Comparison of ENCODE assay signal across 8 cellular contexts in genomic region chr10:87861566-87861952, GRCh38. TPM values are rescaled to one million over a fixed set of nuclear protein-coding genes. Genes with fewer than 3 reads are reported as not detected.
A peak's percentile ranks its signal among the peaks of the same experiment; 100 is the strongest.
DNase-seq lines count a peak whose midpoint lies in the region; ATAC-seq and TF ChIP-seq lines count a peak whose summit lies in the region.

No MANE protein-coding gene starts in this region.

- H3K36me3 Mint-ChIP-seq in MCF 10A (ENCODE audit: insufficient read depth, unreplicated experiment), result peaks cover 7% of the 10 kb centered on the region

- POLR2A ChIA-PET in MCF 10A (lab: Yijun Ruan, JAX), result interaction anchor here (0.6 to 7.8 kb wide), 50 partner anchors 10 to 1264 kb away, joined by 3 to 192 read pairs (median 5); partner anchors contain the start of genes ATAD1 and FAS

- H3K4me1 Mint-ChIP-seq in MCF 10A (ENCODE audit: insufficient read depth, unreplicated experiment), result peaks cover 16% of the 10 kb centered on the region

- H3K9me3 Mint-ChIP-seq in MCF 10A (ENCODE audit: unreplicated experiment), result no peaks in the 10 kb centered on the region

- ATAC-seq in GM21825 (IDR thresholded peaks at IDR 0.05; ENCODE audit: unreplicated experiment), result no peak

- peak overlapping the region; percentile 83 for H3K27ac Mint-ChIP-seq in MCF 10A (ENCODE audit: low read depth, unreplicated experiment)

- peak overlapping the region; percentile 100 for H3K4me2 ChIP-seq in skeletal muscle satellite cell (ENCODE audit: low read length)

- TF ChIP-seq CTCF in GM12872 (IDR thresholded peaks at IDR 0.05; ENCODE audit: insufficient read depth, low read depth, low read length), result peak; percentile 23; the same call in 1 of the 3 replicates
- TF ChIP-seq CTCF in MCF 10A (IDR thresholded peaks at IDR 0.05; ENCODE audit: unreplicated experiment), result no peak

- DNase-seq in HCEC 1CT, result peak; percentile 82
- DNase-seq in NCI-H460 (ENCODE audit: extremely low read depth, low read depth), result peak; percentile 77
- peak; percentile 91 for DNase-seq in MCF 10A (ENCODE audit: unreplicated experiment)
- DNase-seq in iPS-NIHi7 (ENCODE audit: extremely low spot score), result peak; percentile 35
- DNase-seq in NCI-H1048 (lab: John Stamatoyannopoulos, UW), result no peak

- CTCF ChIA-PET in MCF 10A (lab: Yijun Ruan, JAX), result interaction anchor here (0.6 to 3.6 kb wide), 20 partner anchors 8 to 1024 kb away, joined by 3 to 56 read pairs (median 4); partner anchors contain the start of gene ATAD1

- intact Hi-C loops in MCF 10A (cut with micrococcal nuclease), result loop anchor here (5.0 kb wide), 6 partner anchors 44 to 421 kb away; partner anchors contain the start of gene ATAD1

- peak overlapping the region; percentile 87 for H3K4me3 Mint-ChIP-seq in MCF 10A (ENCODE audit: unreplicated experiment)

- H3K4me3 ChIP-seq in skeletal muscle satellite cell (ENCODE audit: low read length), result peak overlapping the region; percentile 92

- peaks cover 8% of the 10 kb centered on the region for H3K4me1 ChIP-seq in skeletal muscle satellite cell (ENCODE audit: control insufficient read depth, insufficient read depth, low read length)

- no peaks in the 10 kb centered on the region for H3K27me3 ChIP-seq in skeletal muscle satellite cell (ENCODE audit: control insufficient read depth, insufficient read depth, low read length)

- H3K9ac ChIP-seq in skeletal muscle satellite cell (ENCODE audit: low read depth, low read length), result peak overlapping the region; percentile 89

- H3K36me3 ChIP-seq in skeletal muscle satellite cell (ENCODE audit: insufficient read depth, low read length), result no peaks in the 10 kb centered on the region

- H3K27me3 Mint-ChIP-seq in MCF 10A (ENCODE audit: insufficient read depth, unreplicated experiment), result no peaks in the 10 kb centered on the region

- no peaks in the 10 kb centered on the region for H3K9me3 ChIP-seq in skeletal muscle satellite cell (replicated peaks; ENCODE audit: low read length)

- TSS peak; percentile 40 for BruUV-seq in MCF 10A (replicated peaks; lab: Mats Ljungman, UMichigan)

RNA-seq across cellular contexts. Expression of gene KLLN, which starts 1.8 kb away (rescaled TPM):
- 1.6 and 2.1 TPM in 2 replicates for total RNA-seq in NCI-H460 (2014; rRNA removed; shearing (Covaris generic))
- 1.4 TPM in 2 replicates for polyA plus RNA-seq in NCI-H460 (2014; cell fraction: nucleus; rRNA removed)
- total RNA-seq in MCF 10A (2022), result 0.56 and 0.68 TPM in 2 replicates
- 0.66 and 1.3 TPM in 2 replicates for total RNA-seq in skeletal muscle satellite cell (2012; rRNA removed)

RNA-seq across cellular contexts. Expression of gene PTEN, which starts 1.9 kb away (rescaled TPM):
- total RNA-seq in NCI-H460 (2014; rRNA removed; shearing (Covaris generic)), result 166 and 194 TPM in 2 replicates
- 50.6 and 64.0 TPM in 2 replicates for polyA plus RNA-seq in NCI-H460 (2014; cell fraction: nucleus; rRNA removed)
- 55.5 and 64.1 TPM in 2 replicates for total RNA-seq in MCF 10A (2022)
- 60.9 and 94.8 TPM in 2 replicates for total RNA-seq in skeletal muscle satellite cell (2012; rRNA removed)

RNA-seq across cellular contexts. Expression of gene ATAD1, which starts 43.5 kb away (rescaled TPM):
- 232 TPM in 2 replicates for total RNA-seq in NCI-H460 (2014; rRNA removed; shearing (Covaris generic))
- polyA plus RNA-seq in NCI-H460 (2014; cell fraction: nucleus; rRNA removed), result 111 and 158 TPM in 2 replicates
- total RNA-seq in MCF 10A (2022), result 75.2 and 80.7 TPM in 2 replicates
- 39.3 TPM in 2 replicates for total RNA-seq in skeletal muscle satellite cell (2012; rRNA removed)
